Comparison of ENCODE assay signal across 8 cellular contexts in the genomic region with DNA sequence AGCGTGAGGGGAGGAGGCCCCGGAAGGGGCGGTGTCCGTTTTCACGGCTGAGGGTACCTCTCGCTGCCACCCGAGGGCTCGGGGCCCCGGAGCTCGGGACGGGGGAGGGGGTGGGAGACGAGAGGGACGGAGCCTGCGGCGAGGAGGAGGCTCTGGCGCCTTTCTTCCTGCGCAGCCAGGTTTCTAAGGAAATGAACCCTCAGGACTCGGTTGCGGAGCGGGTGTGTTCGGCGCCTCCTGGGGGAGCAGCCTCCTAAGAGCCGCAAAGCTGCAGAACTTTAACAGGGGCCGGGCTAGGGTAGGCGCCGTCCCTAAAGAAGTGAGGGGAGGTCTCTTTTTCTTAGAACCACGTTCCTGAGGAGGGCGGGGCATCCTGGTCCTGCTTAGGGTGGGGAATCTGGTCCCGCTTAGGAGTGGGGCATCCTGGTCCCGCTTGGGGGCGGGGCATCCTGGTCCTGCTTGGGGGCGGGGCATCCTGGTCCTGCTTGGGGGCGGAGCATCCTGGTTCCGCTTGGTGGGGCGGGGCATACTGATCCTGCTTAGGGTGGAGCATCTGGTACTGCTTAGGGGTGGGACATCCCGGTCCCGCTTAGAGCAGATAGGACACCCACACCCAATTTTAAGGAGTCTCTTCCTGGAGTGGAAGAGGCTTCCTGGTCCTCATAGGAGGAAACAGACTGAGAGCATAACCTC. TPM values are rescaled to one million over a fixed set of nuclear protein-coding genes. Genes with fewer than 3 reads are reported as not detected.
DNase-seq lines count a peak whose midpoint lies in the region; ATAC-seq and TF ChIP-seq lines count a peak whose summit lies in the region.

No MANE protein-coding gene starts in this region.

- H3K9ac ChIP-seq in BLaER1, result peak overlapping the region; percentile 64

- no peak for TF ChIP-seq CTCF in cardiac fibroblast (IDR thresholded peaks at IDR 0.05; ENCODE audit: low read depth, low read length)

- no peaks in the 10 kb centered on the region for H3K36me3 ChIP-seq in BLaER1
- H3K36me3 ChIP-seq in SJSA1, result no peaks in the 10 kb centered on the region

- H3K4me3 ChIP-seq in BLaER1 (peak overlapping the region; percentile 73), SJSA1 (peak overlapping the region; percentile 35), cardiac fibroblast (replicated peaks in 1 of 2; ENCODE audit: low read depth in 2 of 2, low read length in 2 of 2) (peak overlapping the region; percentile 48 to 51)

- H3K9me3 ChIP-seq in BLaER1 (peaks cover 5% of the 10 kb centered on the region; the same call in 1 of the 2 replicates), SJSA1 (replicated peaks) (no peaks in the 10 kb centered on the region)

- H3K4me2 ChIP-seq in BLaER1, result peak overlapping the region; percentile 83

- H3K27me3 ChIP-seq in BLaER1 (peaks cover 46% of the 10 kb centered on the region), SJSA1 (replicated peaks) (peaks cover 14% of the 10 kb centered on the region)

- DNase-seq in HPDE6-E6E7 (ENCODE audit: extremely low spot score) (peak; percentile 68), SJSA1 (ENCODE audit: low read depth in 1 of 2, low spot score in 2 of 2) (peak; percentile 47 to 86), cardiac fibroblast (ENCODE audit: low read depth in 2 of 2) (peak; percentile 53 to 69), iris pigment epithelial cell (ENCODE audit: low read depth) (peak; percentile 78), NCI-H128 (lab: John Stamatoyannopoulos, UW; ENCODE audit: unreplicated experiment) (no peak)
- peak; percentile 40 for DNase-seq in stimulated activated CD4-positive, alpha-beta T cell treated with anti-CD3 and anti-CD28 coated beads, Interleukin-4, amount 100 ng/mL, for 24 hours

- peak overlapping the region; percentile 49; the same call in 1 of the 2 replicates for H3K27ac ChIP-seq in BLaER1
- no peak overlapping the region for H3K27ac ChIP-seq in SJSA1

- peaks cover 41% of the 10 kb centered on the region for H3K4me1 ChIP-seq in BLaER1
- H3K4me1 ChIP-seq in SJSA1 (replicated peaks), result peaks cover 16% of the 10 kb centered on the region

- 0 out of 2 replicates have a peak, but pooled peaks cover 5% of the 10 kb centered on the region for H4K20me1 ChIP-seq in BLaER1

- ATAC-seq in HG02938 (IDR thresholded peaks at IDR 0.05; ENCODE audit: unreplicated experiment), result no peak

RNA-seq across cellular contexts. Expression of a gene that starts 6.2 kb away (rescaled TPM):
- not detected in 2 replicates for total RNA-seq in SJSA1 (2014; rRNA removed; shearing (Covaris generic))

RNA-seq across cellular contexts. Expression of a gene that starts 7.5 kb away (rescaled TPM):
- total RNA-seq in SJSA1 (2014; rRNA removed; shearing (Covaris generic)), result 0.18 and 3.2 TPM in 2 replicates

RNA-seq across cellular contexts. Expression of a gene that starts 16.3 kb away (rescaled TPM):
- total RNA-seq in SJSA1 (2014; rRNA removed; shearing (Covaris generic)), result not detected in 2 replicates

RNA-seq across cellular contexts. Expression of a gene that starts 24.9 kb away (rescaled TPM):
- 0.34 and 3.4 TPM in 2 replicates for total RNA-seq in SJSA1 (2014; rRNA removed; shearing (Covaris generic))

RNA-seq across cellular contexts. Expression of a gene that starts 35.4 kb away (rescaled TPM):
- total RNA-seq in SJSA1 (2014; rRNA removed; shearing (Covaris generic)), result 1.4 and 2.0 TPM in 2 replicates
